ENCODE assay signal across 18 cellular contexts in genomic region chr1:214086945-214087344, GRCh38.
"Had no signal": no experiment of that assay in that cellular context is flagged by ENCODE, and none has a peak within 500 bp of the region (broad histone marks: within the 10 kb centered on the region; RNA-seq: fewer than 3 reads in every experiment).

No MANE protein-coding gene starts in this region.

- H3K36me3 ChIP-seq: gastrocnemius medialis, heart right ventricle, stomach, thoracic aorta had no signal

- H3K9me3 ChIP-seq: gastrocnemius medialis, stomach, thoracic aorta had no signal

- H3K27ac Mint-ChIP-seq: activated CD8-positive, alpha-beta T cell treated with anti-CD3 and anti-CD28 coated beads, Interleukin-2, amount 10 ng/mL, durations not matched to agents 7 days and 5 days; activated naive CD4-positive, alpha-beta T cell treated with anti-CD3 and anti-CD28 coated beads for 36 hours; activated T-helper 1 cell treated with anti-CD3 and anti-CD28 coated beads, Interleukin-12 subunit alpha, Interleukin-12 subunit beta, Interleukin-2, Interleukin-4 antibody, amounts not matched to agents 30 ng/mL and 10 ng/mL and 1 ng/mL, durations not matched to agents 14 hours and 24 hours and 36 hours had no signal

- H3K4me3 Mint-ChIP-seq: activated CD8-positive, alpha-beta T cell treated with anti-CD3 and anti-CD28 coated beads, Interleukin-2, amount 10 ng/mL, durations not matched to agents 7 days and 5 days; activated naive CD4-positive, alpha-beta T cell treated with anti-CD3 and anti-CD28 coated beads for 36 hours; activated T-helper 1 cell treated with anti-CD3 and anti-CD28 coated beads, Interleukin-12 subunit alpha, Interleukin-12 subunit beta, Interleukin-2, Interleukin-4 antibody, amounts not matched to agents 30 ng/mL and 10 ng/mL and 1 ng/mL, durations not matched to agents 14 hours and 24 hours and 36 hours had no signal

- H3K9ac ChIP-seq: parathyroid adenoma had no signal

- H3K4me3 ChIP-seq: coronary artery, gastrocnemius medialis, heart right ventricle, stomach, thoracic aorta had no signal

- H3K4me1 ChIP-seq: gastrocnemius medialis, heart right ventricle, parathyroid adenoma, stomach had no signal

- H3K79me2 ChIP-seq: parathyroid adenoma had no signal

- ATAC-seq: activated CD8-positive, alpha-beta T cell treated with anti-CD3 and anti-CD28 coated beads, Interleukin-2, amount 10 ng/mL, durations not matched to agents 7 days and 5 days; gastrocnemius medialis; heart right ventricle; left ventricle myocardium superior had no signal

- H2AFZ ChIP-seq: parathyroid adenoma had no signal

- H3K27ac ChIP-seq: coronary artery, gastrocnemius medialis, heart right ventricle, parathyroid adenoma, stomach, thoracic aorta, VCaP had no signal

- FAIRE-seq: keratinocyte had no signal

- DNase-seq: activated CD4-positive, alpha-beta T cell treated with anti-CD3 and anti-CD28 coated beads for 4 hours; activated CD8-positive, alpha-beta T cell treated with anti-CD3 and anti-CD28 coated beads, Interleukin-2, amount 10 ng/mL, durations not matched to agents 7 days and 5 days; activated naive CD4-positive, alpha-beta T cell treated with anti-CD3 and anti-CD28 coated beads for 36 hours; caudate nucleus; effector CD4-positive, alpha-beta T cell; gastrocnemius medialis; heart right ventricle; left ventricle myocardium superior; retina; stimulated activated CD4-positive, alpha-beta T cell treated with anti-CD3 and anti-CD28 coated beads, Interleukin-4, amount 100 ng/mL, for 4 hours; stomach; T1000 had no signal

- H3K9me3 Mint-ChIP-seq: activated naive CD4-positive, alpha-beta T cell treated with anti-CD3 and anti-CD28 coated beads for 36 hours; activated T-helper 1 cell treated with anti-CD3 and anti-CD28 coated beads, Interleukin-12 subunit alpha, Interleukin-12 subunit beta, Interleukin-2, Interleukin-4 antibody, amounts not matched to agents 30 ng/mL and 10 ng/mL and 1 ng/mL, durations not matched to agents 14 hours and 24 hours and 36 hours had no signal

- H3K27me3 ChIP-seq: gastrocnemius medialis, heart right ventricle, stomach had no signal
